Comparison of ENCODE assay signal across 2 cellular contexts in genomic region chr4:68466751-68467150, GRCh38.
TF ChIP-seq lines count a peak whose summit lies in the region.

No MANE protein-coding gene starts in this region.

TF ChIP-seq in SK-N-SH, 30 proteins besides CTCF, POLR2A, EP300 and RAD21:
- TF ChIP-seq REST (IDR thresholded peaks at IDR 0.05; ENCODE audit: low read depth, low read length) (no peak), MAX (IDR thresholded peaks at IDR 0.05; ENCODE audit: low read depth) (no peak), ELF1 (IDR thresholded peaks at IDR 0.05) (no peak), RXRA (IDR thresholded peaks at IDR 0.05; ENCODE audit: borderline replicate concordance, low read depth) (no peak), SIN3A (IDR thresholded peaks at IDR 0.05; ENCODE audit: borderline replicate concordance, low read depth, low read length) (no peak), PBX3 (IDR thresholded peaks at IDR 0.05) (no peak)

TF ChIP-seq in SK-N-SH treated with all-trans-retinoic acid at 6 μM for 48 hours, 23 proteins besides CTCF, POLR2A, EP300 and RAD21 (continued from another document):
- no peak for TF ChIP-seq CSRNP3 (CRISPR knock-in tag; IDR thresholded peaks at IDR 0.05)
- no peak for TF ChIP-seq ISL1 (CRISPR knock-in tag; IDR thresholded peaks at IDR 0.05)
- TF ChIP-seq PPARA (CRISPR knock-in tag; IDR thresholded peaks at IDR 0.05; ENCODE audit: borderline replicate concordance) = no peak
- no peak for TF ChIP-seq ZFP30 (CRISPR knock-in tag; IDR thresholded peaks at IDR 0.05)
- no peak for TF ChIP-seq PATZ1 (CRISPR knock-in tag; IDR thresholded peaks at IDR 0.05; ENCODE audit: borderline replicate concordance)
- no peak for TF ChIP-seq ZFP3 (CRISPR knock-in tag; IDR thresholded peaks at IDR 0.05)
- no peak for TF ChIP-seq CREB5 (CRISPR knock-in tag; IDR thresholded peaks at IDR 0.05; ENCODE audit: low read depth)
